ENCODE assay signal across 10 cellular contexts in genomic region chr21:17900281-17900989, GRCh38.
DNase-seq lines count a peak whose midpoint lies in the region; TF ChIP-seq lines count a peak whose summit lies in the region.
"Had no signal": no experiment of that assay in that cellular context is flagged by ENCODE, and none has a peak within 500 bp of the region (broad histone marks: within the 10 kb centered on the region; RNA-seq: fewer than 3 reads in every experiment).

No MANE protein-coding gene starts in this region.

- H3K79me2 ChIP-seq in OCI-LY1 (ENCODE audit: insufficient read depth, low read length): no peaks in the 10 kb centered on the region
- no peaks in the 10 kb centered on the region for H3K79me2 ChIP-seq in GM23248 (ENCODE audit: insufficient read depth)

- H4K20me1 ChIP-seq in OCI-LY1 (ENCODE audit: insufficient read depth, low read length) (no peaks in the 10 kb centered on the region), GM23248 (ENCODE audit: insufficient read depth) (no peaks in the 10 kb centered on the region)

- 83 to 88% methylated on average over 8 of the region's 8 CpGs for WGBS in GM23248 (ENCODE audit: low coverage in 1 of 2, low lambda C conversion rate in 2 of 2, missing lambda C conversion rate in 2 of 2), 2 experiments

- H3K36me3 ChIP-seq in BE2C: no peaks in the 10 kb centered on the region
- H3K36me3 ChIP-seq in OCI-LY1 (ENCODE audit: insufficient read depth, low read length): no peaks in the 10 kb centered on the region
- H3K36me3 ChIP-seq in iPS-15b (ENCODE audit: control insufficient read depth, insufficient read depth, low read length): no peaks in the 10 kb centered on the region
- H3K36me3 ChIP-seq in GM23248 (ENCODE audit: low read depth): no peaks in the 10 kb centered on the region
- H3K36me3 ChIP-seq: esophagus muscularis mucosa had no signal

- no peak overlapping the region for H3K9ac ChIP-seq in OCI-LY1 (ENCODE audit: low read length)
- peak overlapping the region; percentile 79 for H3K9ac ChIP-seq in iPS-15b (ENCODE audit: low read depth, low read length)
- H3K9ac ChIP-seq in GM23248: no peak overlapping the region

- H3K4me3 ChIP-seq in BE2C (ENCODE audit: low read depth, low read length) (no peak overlapping the region), OCI-LY1 (ENCODE audit: low read depth, low read length, poor library complexity, severe bottlenecking) (no peak overlapping the region), iPS-15b (ENCODE audit: low read depth, low read length) (peak overlapping the region; percentile 53), GM23248 (no peak overlapping the region)
- H3K4me3 ChIP-seq: esophagus muscularis mucosa had no signal

- H3K9me3 ChIP-seq in BE2C (no peaks in the 10 kb centered on the region), OCI-LY1 (ENCODE audit: low read length) (no peaks in the 10 kb centered on the region), iPS-15b (ENCODE audit: control insufficient read depth, insufficient read depth, low read length) (peaks cover 3% of the 10 kb centered on the region), GM23248 (ENCODE audit: low read depth) (no peaks in the 10 kb centered on the region)
- H3K9me3 ChIP-seq: esophagus muscularis mucosa had no signal

- H2AFZ ChIP-seq in OCI-LY1 (ENCODE audit: low read length) (no peak overlapping the region), GM23248 (no peak overlapping the region)

- in situ Hi-C loops in GM23248 (cut with MboI): loop anchor here (5.0 kb wide), 1 partner anchor 223 kb away; no protein-coding TSS in a partner anchor

- H3K27me3 ChIP-seq in BE2C (no peaks in the 10 kb centered on the region), OCI-LY1 (ENCODE audit: insufficient read depth, low read length) (no peaks in the 10 kb centered on the region), iPS-15b (ENCODE audit: control insufficient read depth, insufficient read depth, low read length) (no peaks in the 10 kb centered on the region), GM23248 (replicated peaks; ENCODE audit: insufficient read depth) (0 out of 2 replicates have a peak, but pooled peaks cover under 1% of the 10 kb centered on the region)
- H3K27me3 ChIP-seq: esophagus muscularis mucosa had no signal

- H3K4me1 ChIP-seq in BE2C (peaks cover 2% of the 10 kb centered on the region; the same call in 1 of the 2 replicates), OCI-LY1 (ENCODE audit: insufficient read depth, low read length, severe bottlenecking) (no peaks in the 10 kb centered on the region), iPS-15b (ENCODE audit: control insufficient read depth, insufficient read depth, low read length) (peaks cover 18% of the 10 kb centered on the region), GM23248 (ENCODE audit: insufficient read depth) (no peaks in the 10 kb centered on the region)

- H3K27ac ChIP-seq in OCI-LY1 (ENCODE audit: low read depth, low read length, poor library complexity, severe bottlenecking) (no peak overlapping the region), GM23248 (no peak overlapping the region)

- H3F3A ChIP-seq in OCI-LY1 (ENCODE audit: insufficient read depth, low read length): no peaks in the 10 kb centered on the region
- H3F3A ChIP-seq in GM23248 (ENCODE audit: insufficient read depth): no peaks in the 10 kb centered on the region

- peak; percentile 17; the same call in 1 of the 2 replicates for TF ChIP-seq CTCF in BE2C (IDR thresholded peaks at IDR 0.05; ENCODE audit: low read depth, low read length)
- TF ChIP-seq CTCF in OCI-LY1 (IDR thresholded peaks at IDR 0.05; ENCODE audit: low read length): peak; percentile 44

- H3K4me2 ChIP-seq in OCI-LY1 (ENCODE audit: low read length): no peak overlapping the region
- no peak overlapping the region for H3K4me2 ChIP-seq in GM23248 (ENCODE audit: unreplicated experiment)

- H3K9me2 ChIP-seq in OCI-LY1 (ENCODE audit: low read depth, low read length) (no peaks in the 10 kb centered on the region), GM23248 (ENCODE audit: insufficient read depth) (no peaks in the 10 kb centered on the region)

- DNase-seq in BE2C: peak; percentile 31
- peak; percentile 79 for DNase-seq in ELF-1 (ENCODE audit: low read depth, low spot score)
- DNase-seq in GM23248: no peak
- DNase-seq in NCI-H2227 (lab: John Stamatoyannopoulos, UW; ENCODE audit: unreplicated experiment): no peak
- DNase-seq in middle frontal gyrus (ENCODE audit: extremely low spot score, low spot score): no peak
- DNase-seq: activated naive CD8-positive, alpha-beta T cell treated with anti-CD3 and anti-CD28 coated beads, Interleukin-2, amount 10 ng/mL, durations not matched to agents 7 days and 5 days; NCI-H526 had no signal

Comparison
In these comparisons a context has a peak if more than half of its experiments do, and no peak if none do; other contexts are left out.
1. DNase-seq: peak in BE2C (single experiment) and ELF-1 (single experiment); none in GM23248 (single experiment), NCI-H2227 (single experiment) and middle frontal gyrus (single experiment).